ENCODE assay signal across 2 cellular contexts in genomic region chr6:13710552-13711383, GRCh38.
A peak's percentile ranks its signal among the peaks of the same experiment; 100 is the strongest.
TF ChIP-seq lines count a peak whose summit lies in the region.

No MANE protein-coding gene starts in this region.

TF ChIP-seq in GM23338, 12 proteins besides CTCF, POLR2A, EP300 and RAD21:
- TF ChIP-seq POLR2AphosphoS5 (IDR thresholded peaks at IDR 0.05; ENCODE audit: low read depth) = peak; percentile 33; the same call in 1 of the 2 replicates
- TF ChIP-seq ETS1 (IDR thresholded peaks at IDR 0.05) = no peak
- no peak for TF ChIP-seq STAT1 (IDR thresholded peaks at IDR 0.05; ENCODE audit: unreplicated experiment)
- TF ChIP-seq ZNF331 (CRISPR knock-in tag; IDR thresholded peaks at IDR 0.05; ENCODE audit: low read depth) = no peak

TF ChIP-seq in H1, 55 proteins besides CTCF, POLR2A, EP300 and RAD21:
- TF ChIP-seq POLR2AphosphoS5 (IDR thresholded peaks at IDR 0.05; ENCODE audit: low read depth, low read length) (no peak), GTF2F1 (IDR thresholded peaks at IDR 0.05; ENCODE audit: borderline replicate concordance, low read depth, low read length) (no peak), TAF1 (IDR thresholded peaks at IDR 0.05; ENCODE audit: low read depth, low read length) (no peak), BCL11A (IDR thresholded peaks at IDR 0.05; ENCODE audit: low read depth in 2 of 2, low read length in 2 of 2) (no peak), EGR1 (IDR thresholded peaks at IDR 0.05; ENCODE audit: borderline replicate concordance, low read depth, low read length) (no peak), BRCA1 (IDR thresholded peaks at IDR 0.05; ENCODE audit: low read depth, low read length) (no peak), BACH1 (IDR thresholded peaks at IDR 0.05; ENCODE audit: low read length) (0 out of 2 replicates have a peak, but pooled peaks have one; percentile 33), CEBPB (IDR thresholded peaks at IDR 0.05; ENCODE audit: low read depth, low read length) (no peak), ATF3 (IDR thresholded peaks at IDR 0.05; ENCODE audit: insufficient read depth, low read depth, low read length) (no peak), RXRA (IDR thresholded peaks at IDR 0.05; ENCODE audit: insufficient read depth, low read depth, low read length) (no peak), SIN3A (conservative IDR thresholded peaks at IDR 0.05 in 1 of 2, IDR thresholded peaks at IDR 0.05 in 1 of 2; ENCODE audit: low read depth in 1 of 2, low read length in 2 of 2) (peak; percentile 63 to 77; a peak in 2 of 4 replicates), YY1 (IDR thresholded peaks at IDR 0.05; ENCODE audit: low read depth, low read length) (no peak), MAFK (IDR thresholded peaks at IDR 0.05; ENCODE audit: low read depth, low read length) (no peak), SIX5 (IDR thresholded peaks at IDR 0.05; ENCODE audit: low read depth, low read length) (no peak), GABPA (IDR thresholded peaks at IDR 0.05; ENCODE audit: borderline replicate concordance, insufficient read depth, low read length) (no peak), KDM1A (IDR thresholded peaks at IDR 0.05; ENCODE audit: borderline replicate concordance, low read length) (no peak), RFX5 (IDR thresholded peaks at IDR 0.05; ENCODE audit: borderline replicate concordance, low read depth, low read length) (no peak), TBP (IDR thresholded peaks at IDR 0.05; ENCODE audit: low read depth, low read length) (no peak), JUN (IDR thresholded peaks at IDR 0.05; ENCODE audit: low read depth, low read length) (no peak), ASH2L (IDR thresholded peaks at IDR 0.05; ENCODE audit: low read length) (peak; percentile 71), CBX8 (IDR thresholded peaks at IDR 0.05; ENCODE audit: borderline replicate concordance, low read depth, low read length) (no peak), NRF1 (IDR thresholded peaks at IDR 0.05; ENCODE audit: low read depth, low read length) (no peak), RBBP5 (IDR thresholded peaks at IDR 0.05; ENCODE audit: borderline replicate concordance, low read depth, low read length) (0 out of 2 replicates have a peak, but pooled peaks have one; percentile 5), KDM5A (IDR thresholded peaks at IDR 0.05; ENCODE audit: low read length) (no peak), CHD2 (IDR thresholded peaks at IDR 0.05; ENCODE audit: low read length) (no peak), TEAD4 (IDR thresholded peaks at IDR 0.05; ENCODE audit: low read depth, low read length) (no peak), NANOG (IDR thresholded peaks at IDR 0.05; ENCODE audit: insufficient read depth, low read depth, low read length, poor library complexity, severe bottlenecking) (no peak), SP4 (IDR thresholded peaks at IDR 0.05; ENCODE audit: low read length) (0 out of 2 replicates have a peak, but pooled peaks have one; percentile 54), ZNF274 (IDR thresholded peaks at IDR 0.05; ENCODE audit: borderline replicate concordance, extremely low read depth, low read length) (no peak), POU5F1 (IDR thresholded peaks at IDR 0.05; ENCODE audit: low read depth, low read length) (no peak), SUZ12 (IDR thresholded peaks at IDR 0.05; ENCODE audit: low read length) (no peak), TAF7 (optimal IDR thresholded peaks at IDR 0.05; ENCODE audit: borderline replicate concordance, low read depth, low read length) (no peak), SIRT6 (IDR thresholded peaks at IDR 0.05; ENCODE audit: low read length) (no peak), CBX5 (IDR thresholded peaks at IDR 0.05; ENCODE audit: low read depth, low read length) (no peak), TCF12 (IDR thresholded peaks at IDR 0.05; ENCODE audit: low read depth, low read length) (no peak), RNF2 (IDR thresholded peaks at IDR 0.05; ENCODE audit: borderline replicate concordance, low read depth, low read length, missing control alignments, poor library complexity, severe bottlenecking) (no peak), SP2 (IDR thresholded peaks at IDR 0.05; ENCODE audit: low read length) (no peak), CTBP2 (IDR thresholded peaks at IDR 0.05; ENCODE audit: borderline replicate concordance, insufficient read depth, insufficient read length, low read length) (no peak), KDM4A (IDR thresholded peaks at IDR 0.05; ENCODE audit: low read depth, low read length, severe bottlenecking) (peak; percentile 37), HDAC2 (IDR thresholded peaks at IDR 0.05; ENCODE audit: borderline replicate concordance in 1 of 2, low read depth in 2 of 2, low read length in 2 of 2) (peak in 1 of 2 experiments; percentile 30; a peak in 1 of 4 replicates), EZH2 (IDR thresholded peaks at IDR 0.05; ENCODE audit: low read depth, low read length, severe bottlenecking) (no peak), ATF2 (IDR thresholded peaks at IDR 0.05; ENCODE audit: low read length) (no peak), HDAC6 (IDR thresholded peaks at IDR 0.05; ENCODE audit: low read depth, low read length) (no peak)
- TF ChIP-seq, protein P1, sequence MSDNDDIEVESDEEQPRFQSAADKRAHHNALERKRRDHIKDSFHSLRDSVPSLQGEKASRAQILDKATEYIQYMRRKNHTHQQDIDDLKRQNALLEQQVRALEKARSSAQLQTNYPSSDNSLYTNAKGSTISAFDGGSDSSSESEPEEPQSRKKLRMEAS (IDR thresholded peaks at IDR 0.05) = no peak
- TF ChIP-seq, protein P2, sequence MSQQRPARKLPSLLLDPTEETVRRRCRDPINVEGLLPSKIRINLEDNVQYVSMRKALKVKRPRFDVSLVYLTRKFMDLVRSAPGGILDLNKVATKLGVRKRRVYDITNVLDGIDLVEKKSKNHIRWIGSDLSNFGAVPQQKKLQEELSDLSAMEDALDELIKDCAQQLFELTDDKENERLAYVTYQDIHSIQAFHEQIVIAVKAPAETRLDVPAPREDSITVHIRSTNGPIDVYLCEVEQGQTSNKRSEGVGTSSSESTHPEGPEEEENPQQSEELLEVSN (IDR thresholded peaks at IDR 0.05) = no peak
- TF ChIP-seq, protein P3, sequence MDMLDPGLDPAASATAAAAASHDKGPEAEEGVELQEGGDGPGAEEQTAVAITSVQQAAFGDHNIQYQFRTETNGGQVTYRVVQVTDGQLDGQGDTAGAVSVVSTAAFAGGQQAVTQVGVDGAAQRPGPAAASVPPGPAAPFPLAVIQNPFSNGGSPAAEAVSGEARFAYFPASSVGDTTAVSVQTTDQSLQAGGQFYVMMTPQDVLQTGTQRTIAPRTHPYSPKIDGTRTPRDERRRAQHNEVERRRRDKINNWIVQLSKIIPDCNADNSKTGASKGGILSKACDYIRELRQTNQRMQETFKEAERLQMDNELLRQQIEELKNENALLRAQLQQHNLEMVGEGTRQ (IDR thresholded peaks at IDR 0.05; ENCODE audit: low read length) = no peak
- TF ChIP-seq, protein P4, sequence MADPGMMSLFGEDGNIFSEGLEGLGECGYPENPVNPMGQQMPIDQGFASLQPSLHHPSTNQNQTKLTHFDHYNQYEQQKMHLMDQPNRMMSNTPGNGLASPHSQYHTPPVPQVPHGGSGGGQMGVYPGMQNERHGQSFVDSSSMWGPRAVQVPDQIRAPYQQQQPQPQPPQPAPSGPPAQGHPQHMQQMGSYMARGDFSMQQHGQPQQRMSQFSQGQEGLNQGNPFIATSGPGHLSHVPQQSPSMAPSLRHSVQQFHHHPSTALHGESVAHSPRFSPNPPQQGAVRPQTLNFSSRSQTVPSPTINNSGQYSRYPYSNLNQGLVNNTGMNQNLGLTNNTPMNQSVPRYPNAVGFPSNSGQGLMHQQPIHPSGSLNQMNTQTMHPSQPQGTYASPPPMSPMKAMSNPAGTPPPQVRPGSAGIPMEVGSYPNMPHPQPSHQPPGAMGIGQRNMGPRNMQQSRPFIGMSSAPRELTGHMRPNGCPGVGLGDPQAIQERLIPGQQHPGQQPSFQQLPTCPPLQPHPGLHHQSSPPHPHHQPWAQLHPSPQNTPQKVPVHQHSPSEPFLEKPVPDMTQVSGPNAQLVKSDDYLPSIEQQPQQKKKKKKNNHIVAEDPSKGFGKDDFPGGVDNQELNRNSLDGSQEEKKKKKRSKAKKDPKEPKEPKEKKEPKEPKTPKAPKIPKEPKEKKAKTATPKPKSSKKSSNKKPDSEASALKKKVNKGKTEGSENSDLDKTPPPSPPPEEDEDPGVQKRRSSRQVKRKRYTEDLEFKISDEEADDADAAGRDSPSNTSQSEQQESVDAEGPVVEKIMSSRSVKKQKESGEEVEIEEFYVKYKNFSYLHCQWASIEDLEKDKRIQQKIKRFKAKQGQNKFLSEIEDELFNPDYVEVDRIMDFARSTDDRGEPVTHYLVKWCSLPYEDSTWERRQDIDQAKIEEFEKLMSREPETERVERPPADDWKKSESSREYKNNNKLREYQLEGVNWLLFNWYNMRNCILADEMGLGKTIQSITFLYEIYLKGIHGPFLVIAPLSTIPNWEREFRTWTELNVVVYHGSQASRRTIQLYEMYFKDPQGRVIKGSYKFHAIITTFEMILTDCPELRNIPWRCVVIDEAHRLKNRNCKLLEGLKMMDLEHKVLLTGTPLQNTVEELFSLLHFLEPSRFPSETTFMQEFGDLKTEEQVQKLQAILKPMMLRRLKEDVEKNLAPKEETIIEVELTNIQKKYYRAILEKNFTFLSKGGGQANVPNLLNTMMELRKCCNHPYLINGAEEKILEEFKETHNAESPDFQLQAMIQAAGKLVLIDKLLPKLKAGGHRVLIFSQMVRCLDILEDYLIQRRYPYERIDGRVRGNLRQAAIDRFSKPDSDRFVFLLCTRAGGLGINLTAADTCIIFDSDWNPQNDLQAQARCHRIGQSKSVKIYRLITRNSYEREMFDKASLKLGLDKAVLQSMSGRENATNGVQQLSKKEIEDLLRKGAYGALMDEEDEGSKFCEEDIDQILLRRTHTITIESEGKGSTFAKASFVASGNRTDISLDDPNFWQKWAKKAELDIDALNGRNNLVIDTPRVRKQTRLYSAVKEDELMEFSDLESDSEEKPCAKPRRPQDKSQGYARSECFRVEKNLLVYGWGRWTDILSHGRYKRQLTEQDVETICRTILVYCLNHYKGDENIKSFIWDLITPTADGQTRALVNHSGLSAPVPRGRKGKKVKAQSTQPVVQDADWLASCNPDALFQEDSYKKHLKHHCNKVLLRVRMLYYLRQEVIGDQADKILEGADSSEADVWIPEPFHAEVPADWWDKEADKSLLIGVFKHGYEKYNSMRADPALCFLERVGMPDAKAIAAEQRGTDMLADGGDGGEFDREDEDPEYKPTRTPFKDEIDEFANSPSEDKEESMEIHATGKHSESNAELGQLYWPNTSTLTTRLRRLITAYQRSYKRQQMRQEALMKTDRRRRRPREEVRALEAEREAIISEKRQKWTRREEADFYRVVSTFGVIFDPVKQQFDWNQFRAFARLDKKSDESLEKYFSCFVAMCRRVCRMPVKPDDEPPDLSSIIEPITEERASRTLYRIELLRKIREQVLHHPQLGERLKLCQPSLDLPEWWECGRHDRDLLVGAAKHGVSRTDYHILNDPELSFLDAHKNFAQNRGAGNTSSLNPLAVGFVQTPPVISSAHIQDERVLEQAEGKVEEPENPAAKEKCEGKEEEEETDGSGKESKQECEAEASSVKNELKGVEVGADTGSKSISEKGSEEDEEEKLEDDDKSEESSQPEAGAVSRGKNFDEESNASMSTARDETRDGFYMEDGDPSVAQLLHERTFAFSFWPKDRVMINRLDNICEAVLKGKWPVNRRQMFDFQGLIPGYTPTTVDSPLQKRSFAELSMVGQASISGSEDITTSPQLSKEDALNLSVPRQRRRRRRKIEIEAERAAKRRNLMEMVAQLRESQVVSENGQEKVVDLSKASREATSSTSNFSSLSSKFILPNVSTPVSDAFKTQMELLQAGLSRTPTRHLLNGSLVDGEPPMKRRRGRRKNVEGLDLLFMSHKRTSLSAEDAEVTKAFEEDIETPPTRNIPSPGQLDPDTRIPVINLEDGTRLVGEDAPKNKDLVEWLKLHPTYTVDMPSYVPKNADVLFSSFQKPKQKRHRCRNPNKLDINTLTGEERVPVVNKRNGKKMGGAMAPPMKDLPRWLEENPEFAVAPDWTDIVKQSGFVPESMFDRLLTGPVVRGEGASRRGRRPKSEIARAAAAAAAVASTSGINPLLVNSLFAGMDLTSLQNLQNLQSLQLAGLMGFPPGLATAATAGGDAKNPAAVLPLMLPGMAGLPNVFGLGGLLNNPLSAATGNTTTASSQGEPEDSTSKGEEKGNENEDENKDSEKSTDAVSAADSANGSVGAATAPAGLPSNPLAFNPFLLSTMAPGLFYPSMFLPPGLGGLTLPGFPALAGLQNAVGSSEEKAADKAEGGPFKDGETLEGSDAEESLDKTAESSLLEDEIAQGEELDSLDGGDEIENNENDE (IDR thresholded peaks at IDR 0.05; ENCODE audit: insufficient replicate concordance, low read length) = no peak
